2 cellular contexts compared by ENCODE assay signal in genomic region chr22:37390075-37390474, GRCh38.
TF ChIP-seq lines count a peak whose summit lies in the region.

No MANE protein-coding gene starts in this region.

TF ChIP-seq in HepG2, 621 proteins besides CTCF, POLR2A, EP300 and RAD21:
- TF ChIP-seq ZNF629 (CRISPR knock-in tag; conservative IDR thresholded peaks at IDR 0.05), result peak; percentile 91
- no peak for TF ChIP-seq ZFP36L1 (CRISPR knock-in tag; IDR thresholded peaks at IDR 0.05)

TF ChIP-seq in K562, 482 proteins besides CTCF, POLR2A, EP300 and RAD21:
- TF ChIP-seq PBX2 (CRISPR knock-in tag; IDR thresholded peaks at IDR 0.05; ENCODE audit: low read depth) (no peak), PBX2 (tag; conservative IDR thresholded peaks at IDR 0.05; ENCODE audit: low read depth) (no peak), ETV5 (CRISPR knock-in tag; IDR thresholded peaks at IDR 0.05; ENCODE audit: low read depth) (no peak), KDM1A (IDR thresholded peaks at IDR 0.05) (peak in 1 of 2 experiments; percentile 20; a peak in 1 of 4 replicates), RBM25 (IDR thresholded peaks at IDR 0.05; ENCODE audit: low read depth, low read length, severe bottlenecking) (peak; percentile 82), BACH1 (tag; IDR thresholded peaks at IDR 0.05) (no peak), BCOR (IDR thresholded peaks at IDR 0.05) (peak; percentile 56), NFE2 (IDR thresholded peaks at IDR 0.05; ENCODE audit: low read depth) (no peak), THRAP3 (IDR thresholded peaks at IDR 0.05; ENCODE audit: borderline replicate concordance) (no peak)
